In genomic region chr6:126923807-126924206, GRCh38 we compare ENCODE assay signal across 18 cellular contexts.
"Had no signal": no experiment of that assay in that cellular context is flagged by ENCODE, and none has a peak within 500 bp of the region (broad histone marks: within the 10 kb centered on the region; RNA-seq: fewer than 3 reads in every experiment).

No MANE protein-coding gene starts in this region.

- H3K9me3 Mint-ChIP-seq: nephron had no signal

- ATAC-seq: esophagus mucosa, foreskin keratinocyte, heart left ventricle, sciatic nerve had no signal

- H3K9me3 ChIP-seq: heart left ventricle, stomach, thoracic aorta, transverse colon had no signal

- H3K36me3 Mint-ChIP-seq: naive B cell had no signal

- H3K4me3 Mint-ChIP-seq: naive B cell, nephron had no signal

- H3K4me1 Mint-ChIP-seq: naive B cell had no signal

- H3K27ac ChIP-seq: dorsolateral prefrontal cortex, foreskin keratinocyte, heart left ventricle, stomach, thoracic aorta, transverse colon had no signal

- H3K4me1 ChIP-seq: heart left ventricle, stomach, transverse colon had no signal

- DNase-seq: cortex of kidney; effector CD8-positive, alpha-beta T cell; foreskin keratinocyte; heart left ventricle; hippocampal formation; kidney glomerular epithelial cell; mesendoderm; naive B cell; small intestine; stimulated activated CD4-positive, alpha-beta T cell treated with anti-CD3 and anti-CD28 coated beads, Interleukin-12 subunit alpha, Interleukin-12 subunit beta, amount 100 ng/mL, for 4 hours; stimulated activated naive CD4-positive, alpha-beta T cell; stomach; transverse colon had no signal

- H3K36me3 ChIP-seq: heart left ventricle, stomach, thoracic aorta, transverse colon had no signal

- H3K27me3 ChIP-seq: heart left ventricle, stomach, transverse colon had no signal

- H3K27ac Mint-ChIP-seq: naive B cell, nephron had no signal

- H3K4me3 ChIP-seq: dorsolateral prefrontal cortex, heart left ventricle, stomach, thoracic aorta, transverse colon had no signal
